Comparison of ENCODE assay signal across 28 cellular contexts in the genomic region with DNA sequence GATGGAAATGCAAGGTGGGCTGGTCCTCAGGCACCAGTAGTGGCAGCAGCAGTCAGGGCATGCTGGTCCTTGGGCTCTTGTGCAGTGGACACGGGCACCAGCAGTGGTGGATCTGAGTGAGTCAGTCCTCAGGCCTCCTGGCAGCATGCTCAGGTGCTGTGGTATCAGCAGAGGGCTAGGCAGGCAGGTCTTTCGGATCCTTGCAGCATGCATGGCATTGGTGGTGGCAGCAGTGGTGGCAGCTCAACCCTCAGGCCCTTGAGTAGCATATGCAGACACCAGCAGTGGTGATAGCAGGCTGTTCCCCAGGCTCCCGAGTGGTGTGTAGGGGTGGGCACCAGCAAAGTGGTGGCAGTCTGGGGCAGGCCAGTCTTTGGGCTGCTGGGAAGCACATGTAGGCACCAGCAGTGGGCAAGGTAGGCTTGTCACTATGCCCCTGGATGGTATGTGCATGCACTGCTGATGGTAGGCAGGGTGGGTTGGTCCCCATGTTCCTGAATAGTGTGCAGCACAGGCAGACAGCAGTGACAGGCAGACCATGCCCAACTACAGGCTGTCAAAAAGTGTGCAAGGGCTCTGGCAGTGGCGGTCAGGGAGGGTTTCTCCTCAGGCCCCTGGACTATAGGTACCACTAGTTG.
"Had no signal": no experiment of that assay in that cellular context is flagged by ENCODE, and none has a peak within 500 bp of the region (broad histone marks: within the 10 kb centered on the region; RNA-seq: fewer than 3 reads in every experiment).

No MANE protein-coding gene starts in this region.

- H3K27me3 ChIP-seq: colonic mucosa, left lung, neural progenitor cell, right atrium auricular region, sigmoid colon, suprapubic skin, transverse colon, uterus had no signal

- H3K9me3 Mint-ChIP-seq: endodermal cell, nephron, neural progenitor cell had no signal

- DNase-seq: colonic mucosa; effector CD8-positive, alpha-beta T cell; endodermal cell; foreskin melanocyte; glutamatergic neuron; heart right ventricle; hippocampal formation; left cardiac atrium; mesendoderm; midbrain; naive thymus-derived CD4-positive, alpha-beta T cell; nucleus accumbens; sigmoid colon; stimulated activated CD4-positive, alpha-beta T cell treated with anti-CD3 and anti-CD28 coated beads, Interleukin-4, amount 100 ng/mL, for 4 hours; stimulated activated naive CD4-positive, alpha-beta T cell; stimulated activated naive CD8-positive, alpha-beta T cell treated with anti-CD3 and anti-CD28 coated beads, Interleukin-15, amount 100 ng/mL, for 72 hours; transverse colon; uterus had no signal

- H3K4me1 ChIP-seq: colonic mucosa, esophagus muscularis mucosa, heart right ventricle, left lung, prostate gland, right atrium auricular region, sigmoid colon, suprapubic skin, transverse colon, uterus had no signal

- FAIRE-seq: islet of Langerhans had no signal

- H2AFZ ChIP-seq: neural progenitor cell had no signal

- H3K27ac ChIP-seq: colonic mucosa, epithelial cell of prostate, esophagus muscularis mucosa, heart right ventricle, left lung, neural progenitor cell, prostate gland, right atrium auricular region, sigmoid colon, suprapubic skin, transverse colon, uterus had no signal

- H3K9ac ChIP-seq: neural progenitor cell had no signal

- H3K4me3 ChIP-seq: colonic mucosa, esophagus muscularis mucosa, heart right ventricle, left lung, neural progenitor cell, prostate gland, right atrium auricular region, sigmoid colon, suprapubic skin, transverse colon, uterus had no signal

- H3K4me2 ChIP-seq: neural progenitor cell had no signal

- H3K4me1 Mint-ChIP-seq: naive thymus-derived CD4-positive, alpha-beta T cell; nephron; neural progenitor cell; stimulated activated naive CD8-positive, alpha-beta T cell treated with anti-CD3 and anti-CD28 coated beads, Interleukin-15, amount 100 ng/mL, for 72 hours had no signal

- H3K4me3 Mint-ChIP-seq: dendritic cell treated with granulocyte-macrophage colony-stimulating factor and Interleukin-4, amounts not matched to agents 40 ng/mL and 50 ng/mL, for 4 days; endodermal cell; naive thymus-derived CD4-positive, alpha-beta T cell; nephron; neural progenitor cell; stimulated activated naive CD8-positive, alpha-beta T cell treated with anti-CD3 and anti-CD28 coated beads, Interleukin-15, amount 100 ng/mL, for 72 hours had no signal

- H3K9me3 ChIP-seq: colonic mucosa, esophagus muscularis mucosa, heart right ventricle, left lung, prostate gland, right atrium auricular region, sigmoid colon, suprapubic skin, transverse colon, uterus had no signal

- H3K36me3 ChIP-seq: colonic mucosa, esophagus muscularis mucosa, heart right ventricle, left lung, neural progenitor cell, prostate gland, right atrium auricular region, sigmoid colon, suprapubic skin, transverse colon, uterus had no signal

- ATAC-seq: heart right ventricle; left cardiac atrium; left lung; naive thymus-derived CD4-positive, alpha-beta T cell; stimulated activated naive CD8-positive, alpha-beta T cell treated with anti-CD3 and anti-CD28 coated beads, Interleukin-15, amount 100 ng/mL, for 72 hours had no signal

- H3K27ac Mint-ChIP-seq: dendritic cell treated with granulocyte-macrophage colony-stimulating factor and Interleukin-4, amounts not matched to agents 40 ng/mL and 50 ng/mL, for 4 days; endodermal cell; naive thymus-derived CD4-positive, alpha-beta T cell; nephron; neural progenitor cell; stimulated activated naive CD8-positive, alpha-beta T cell treated with anti-CD3 and anti-CD28 coated beads, Interleukin-15, amount 100 ng/mL, for 72 hours had no signal

- H3K36me3 Mint-ChIP-seq: naive thymus-derived CD4-positive, alpha-beta T cell; neural progenitor cell had no signal
